Comparison of ENCODE assay signal across 16 cellular contexts in genomic region chr7:80604436-80604835, GRCh38. TPM values are rescaled to one million over a fixed set of nuclear protein-coding genes. Genes with fewer than 3 reads are reported as not detected.
DNase-seq lines count a peak whose midpoint lies in the region; ATAC-seq and TF ChIP-seq lines count a peak whose summit lies in the region.
"Had no signal": no experiment of that assay in that cellular context is flagged by ENCODE, and none has a peak within 500 bp of the region (broad histone marks: within the 10 kb centered on the region; RNA-seq: fewer than 3 reads in every experiment).

No MANE protein-coding gene starts in this region.

- H2BK5ac ChIP-seq in IMR-90 (ENCODE audit: low read depth, low read length, poor library complexity, severe bottlenecking), result no peak overlapping the region

- intact Hi-C loops in IMR-90 (cut with micrococcal nuclease), result no loop called here
- intact Hi-C loops in heart left ventricle (cut with DNase I), result loop anchor here in 3 of 10 donors (5.0 kb wide), 1 partner anchor 33 kb away; the partner anchor contains the start of gene CD36 (in 3 of the 3)
- intact Hi-C loops in OCI-LY7 (cut with micrococcal nuclease; ENCODE audit: unreplicated experiment), result no loop called here

- TF ChIP-seq RAD21 in IMR-90 (IDR thresholded peaks at IDR 0.05; ENCODE audit: low read length), result no peak

- H4K20me1 ChIP-seq in IMR-90 (ENCODE audit: insufficient read depth, low read length) (no peaks in the 10 kb centered on the region), osteoblast (ENCODE audit: insufficient read depth, low read length) (no peaks in the 10 kb centered on the region), OCI-LY7 (ENCODE audit: insufficient read depth, low read length) (no peaks in the 10 kb centered on the region)
- H4K20me1 ChIP-seq: BLaER1 had no signal

- no peak overlapping the region for H4K5ac ChIP-seq in IMR-90 (ENCODE audit: low read depth, low read length)

- no peak overlapping the region for H3K56ac ChIP-seq in IMR-90 (ENCODE audit: extremely low read depth, insufficient read depth, low read length)

- H3K4me2 ChIP-seq in IMR-90 (ENCODE audit: low read depth, low read length) (no peak overlapping the region), osteoblast (ENCODE audit: insufficient read depth, low read length) (no peak overlapping the region), OCI-LY7 (ENCODE audit: low read length) (no peak overlapping the region)
- H3K4me2 ChIP-seq: BLaER1 had no signal

- dilution Hi-C loops in IMR-90 (cut with HindIII; ENCODE audit: low sequenced_read_pairs, unreplicated experiment), result no loop called here

- CTCF ChIA-PET in IMR-90 (lab: Yijun Ruan, JAX) (no interaction called here), OCI-LY7 (lab: Charles Lee; ENCODE audit: unreplicated experiment) (no interaction called here)

- peaks cover 9% of the 10 kb centered on the region for H3K4me1 ChIP-seq in IMR-90 (ENCODE audit: control insufficient read depth, insufficient read depth, low read length)
- H3K4me1 ChIP-seq in heart left ventricle, result peaks cover 0 to 60% (median 18%) of the 10 kb centered on the region in 12 donors
- no peaks in the 10 kb centered on the region for H3K4me1 ChIP-seq in osteoblast (ENCODE audit: insufficient read depth, low read length)
- H3K4me1 ChIP-seq in HAP-1, result no peaks in the 10 kb centered on the region
- H3K4me1 ChIP-seq in OCI-LY7 (ENCODE audit: insufficient read depth, low read length, poor library complexity, severe bottlenecking), result no peaks in the 10 kb centered on the region
- H3K4me1 ChIP-seq: BLaER1 had no signal

- peak; percentile 36 for DNase-seq in DMS79 (lab: John Stamatoyannopoulos, UW)
- DNase-seq in DMS79 treated with DMSO at 0.1 percent for 48 hours (lab: John Stamatoyannopoulos, UW), result no peak
- DNase-seq in IMR-90, result no peak
- DNase-seq in heart left ventricle, result no peak
- peak; percentile 4 for DNase-seq in osteoblast (ENCODE audit: insufficient read length, low spot score, missing footprints)
- DNase-seq in HAP-1 (ENCODE audit: low spot score in 2 of 2), result no peak
- DNase-seq in OCI-LY7 (ENCODE audit: low spot score), result no peak
- DNase-seq in HK-2 (ENCODE audit: unreplicated experiment), result no peak
- DNase-seq: 8988T; CD8-positive, alpha-beta memory T cell; EL; Karpas-422; NCI-H2227 treated with DMSO at 0.1 percent for 48 hours; NCI-H524 treated with DMSO at 0.1 percent for 48 hours; SHP77 treated with DMSO at 0.1 percent for 48 hours had no signal

- WGBS in IMR-90 (ENCODE audit: extremely low coverage in 2 of 2, insufficient read length in 1 of 2), 2 experiments, result no CpG with 5 or more reads among the region's 2 CpGs
- WGBS in heart left ventricle, 4 donors, result 15 to 23% (median 20%) methylated on average over 2 of the region's 2 CpGs

- no peak for ATAC-seq in IMR-90 (ENCODE audit: low read depth)
- peak; percentile 89 to 92 (median 91) for ATAC-seq in heart left ventricle

- H3K4ac ChIP-seq in IMR-90 (ENCODE audit: low read depth, low read length), result no peak overlapping the region

- H3K27ac ChIP-seq in IMR-90 (ENCODE audit: insufficient read depth, low read length) (no peak overlapping the region), heart left ventricle (peak overlapping the region; percentile 56 to 84 (median 76)), osteoblast (ENCODE audit: low read depth, low read length) (no peak overlapping the region), OCI-LY7 (ENCODE audit: low read depth, low read length, poor library complexity, severe bottlenecking) (no peak overlapping the region)
- H3K27ac ChIP-seq: BLaER1 had no signal

- no peak overlapping the region for H3K18ac ChIP-seq in IMR-90 (ENCODE audit: low read depth, low read length)

- H3K79me2 ChIP-seq in osteoblast (ENCODE audit: insufficient read depth, low read length) (no peaks in the 10 kb centered on the region), OCI-LY7 (ENCODE audit: insufficient read depth, low read depth, low read length) (no peaks in the 10 kb centered on the region)

- H3K79me1 ChIP-seq in IMR-90 (ENCODE audit: low read depth in 1 of 2, low read length in 2 of 2), result no peaks in the 10 kb centered on the region

- no peak overlapping the region for H4K8ac ChIP-seq in IMR-90 (ENCODE audit: low read depth in 2 of 2, low read length in 2 of 2)

- no peak overlapping the region for H3K4me3 ChIP-seq in IMR-90 (ENCODE audit: insufficient read depth, low read depth, low read length)
- H3K4me3 ChIP-seq in heart left ventricle, result peak overlapping the region in 9 of 12 donors; percentile 6 to 59 (median 48)
- no peak overlapping the region for H3K4me3 ChIP-seq in osteoblast (ENCODE audit: insufficient read depth, low read length)
- H3K4me3 ChIP-seq in HAP-1, result no peak overlapping the region
- H3K4me3 ChIP-seq in OCI-LY7 (ENCODE audit: low read depth, low read length, poor library complexity, severe bottlenecking), result no peak overlapping the region
- H3K4me3 ChIP-seq: BLaER1 had no signal

- no peaks in the 10 kb centered on the region for H3K9me2 ChIP-seq in OCI-LY7 (ENCODE audit: insufficient read depth, low read length)

- H3K9me3 ChIP-seq in IMR-90 (ENCODE audit: control insufficient read depth, insufficient read depth, low read length) (no peaks in the 10 kb centered on the region), heart left ventricle (no peaks in the 10 kb centered on the region), osteoblast (ENCODE audit: low read depth, low read length) (no peaks in the 10 kb centered on the region), HAP-1 (no peaks in the 10 kb centered on the region), OCI-LY7 (ENCODE audit: low read length) (no peaks in the 10 kb centered on the region)
- H3K9me3 ChIP-seq: BLaER1 had no signal

- no peaks in the 10 kb centered on the region for H3K36me3 ChIP-seq in IMR-90 (ENCODE audit: control insufficient read depth, insufficient read depth, low read length)
- no peaks in the 10 kb centered on the region for H3K36me3 ChIP-seq in heart left ventricle
- no peaks in the 10 kb centered on the region for H3K36me3 ChIP-seq in osteoblast (ENCODE audit: insufficient read depth, low read length)
- H3K36me3 ChIP-seq in HAP-1 (replicated peaks), result no peaks in the 10 kb centered on the region
- H3K36me3 ChIP-seq in OCI-LY7 (ENCODE audit: insufficient read depth, low read length), result no peaks in the 10 kb centered on the region
- H3K36me3 ChIP-seq: BLaER1 had no signal

- H2AK5ac ChIP-seq in IMR-90 (ENCODE audit: low read depth, low read length), result no peak overlapping the region

- 0 out of 3 replicates have a peak overlapping the region, but pooled peaks have one; percentile 6 for H2BK15ac ChIP-seq in IMR-90 (ENCODE audit: low read depth, low read length)

- H3K9me1 ChIP-seq in IMR-90 (ENCODE audit: insufficient read depth, low read length), result peaks cover 5% of the 10 kb centered on the region

- no TSS peak for BruUV-seq in IMR-90 (replicated peaks; lab: Mats Ljungman, UMichigan)
- BruUV-seq in OCI-LY7 (replicated peaks; lab: Mats Ljungman, UMichigan), result no TSS peak

- no peak overlapping the region for H2AK9ac ChIP-seq in IMR-90 (replicated peaks; ENCODE audit: low read depth, low read length, poor library complexity)

- no peak overlapping the region for H4K91ac ChIP-seq in IMR-90 (ENCODE audit: insufficient read depth, low read depth, low read length)

- H2BK20ac ChIP-seq in IMR-90 (ENCODE audit: low read depth, low read length), result no peak overlapping the region

- TF ChIP-seq POLR2A in IMR-90 (IDR thresholded peaks at IDR 0.05; ENCODE audit: low read depth, low read length) (no peak), heart left ventricle (IDR thresholded peaks at IDR 0.05) (no peak)

- H3K27me3 ChIP-seq in IMR-90 (ENCODE audit: control insufficient read depth, insufficient read depth, low read length), result no peaks in the 10 kb centered on the region
- no peaks in the 10 kb centered on the region for H3K27me3 ChIP-seq in heart left ventricle
- H3K27me3 ChIP-seq in osteoblast (ENCODE audit: insufficient read depth, low read length), result no peaks in the 10 kb centered on the region
- H3K27me3 ChIP-seq in HAP-1 (ENCODE audit: low read depth), result no peaks in the 10 kb centered on the region
- H3K27me3 ChIP-seq: BLaER1 had no signal

- POLR2A ChIA-PET in IMR-90 (lab: Charles Lee; ENCODE audit: unreplicated experiment), result no interaction called here
- POLR2A ChIA-PET in OCI-LY7 (lab: Charles Lee), result interaction anchor here (1.3 kb wide), 1 partner anchor 9 kb away, joined by 4 read pairs; no protein-coding TSS in a partner anchor

- H3K14ac ChIP-seq in IMR-90 (replicated peaks; ENCODE audit: low read depth, low read length), result 0 out of 2 replicates have a peak overlapping the region, but pooled peaks have one; percentile 46

- H2BK120ac ChIP-seq in IMR-90 (ENCODE audit: low read depth, low read length), result peak overlapping the region; percentile 37; the same call in 1 of the 2 replicates

- H2AFZ ChIP-seq in IMR-90 (replicated peaks; ENCODE audit: low read length, poor library complexity), result no peak overlapping the region
- no peak overlapping the region for H2AFZ ChIP-seq in osteoblast (ENCODE audit: low read length)
- H2AFZ ChIP-seq in OCI-LY7 (ENCODE audit: low read length), result no peak overlapping the region

- TF ChIP-seq CTCF in IMR-90 (conservative IDR thresholded peaks at IDR 0.05; ENCODE audit: low read depth, low read length), result no peak
- no peak for TF ChIP-seq CTCF in heart left ventricle (IDR thresholded peaks at IDR 0.05)
- no peak for TF ChIP-seq CTCF in osteoblast (IDR thresholded peaks at IDR 0.05; ENCODE audit: extremely low read depth, low read depth, low read length)
- no peak for TF ChIP-seq CTCF in OCI-LY7 (conservative IDR thresholded peaks at IDR 0.05; ENCODE audit: low read length)

- H3K9ac ChIP-seq in IMR-90 (ENCODE audit: low read depth, low read length), result no peak overlapping the region
- H3K9ac ChIP-seq: BLaER1 had no signal

- H3K23ac ChIP-seq in IMR-90 (ENCODE audit: low read depth, low read length), result no peak overlapping the region

- in situ Hi-C loops in IMR-90 (cut with MboI; ENCODE audit: low sequenced_read_pairs), result no loop called here
- in situ Hi-C loops in HAP-1 (cut with MboI; ENCODE audit: low sequenced_read_pairs), result no loop called here

TF ChIP-seq in IMR-90, 13 proteins besides CTCF, POLR2A, EP300 and RAD21:
- no peak for TF ChIP-seq CEBPB (IDR thresholded peaks at IDR 0.05; ENCODE audit: low read depth, low read length)

RNA-seq across cellular contexts. Expression of gene CD36, which starts 34.0 kb away (rescaled TPM):
- total RNA-seq in IMR-90 (2012; rRNA removed), result 0.54 and 0.56 TPM in 2 replicates
- 0.19 and 0.52 TPM in 2 replicates for polyA plus RNA-seq in IMR-90 (2012; rRNA removed)
- 0.04 and 0.05 TPM in 2 replicates for polyA plus RNA-seq in IMR-90 (2012; cell fraction: cytosol; rRNA removed)
- 0.03 and 0.47 TPM in 2 replicates for polyA plus RNA-seq in IMR-90 (2012; cell fraction: nucleus; rRNA removed; ENCODE audit: low replicate concordance)
- 1,000 to 10,000 TPM in 7 of 9 donors, 100 to 1,000 TPM in 2; 891 to 1,960 (median 1,108) TPM for total RNA-seq in heart left ventricle
- polyA plus RNA-seq in heart left ventricle, result 100 to 1,000 TPM; 289 to 529 TPM
- total RNA-seq in osteoblast, result 22.8 and 39.8 TPM in 2 replicates
- 0.03 TPM in 1 of 2 replicates, not detected in the other for total RNA-seq in OCI-LY7 (2014; rRNA removed; shearing (Covaris generic))
- total RNA-seq in OCI-LY7 (2022), result not detected in 2 replicates
- polyA plus RNA-seq: CD8-positive, alpha-beta memory T cell had no signal

Comparison
In these comparisons a context has a peak if more than half of its experiments do, and no peak if none do; other contexts are left out.
1. DNase-seq: peak in DMS79 (single experiment) and osteoblast (single experiment); none in DMS79 treated with DMSO at 0.1 percent for 48 hours (single experiment), IMR-90 (single experiment), heart left ventricle (0 of 5), HAP-1 (0 of 2), OCI-LY7 (single experiment) and HK-2 (single experiment).
2. H3K27ac ChIP-seq: peak in heart left ventricle (12 of 12); none in IMR-90 (single experiment), osteoblast (single experiment) and OCI-LY7 (single experiment).
3. H3K4me3 ChIP-seq: peak in heart left ventricle (9 of 12); none in IMR-90 (single experiment), osteoblast (single experiment), HAP-1 (single experiment) and OCI-LY7 (single experiment).
4. RNA of gene CD36, which starts 34.0 kb away (total RNA-seq): 891 to 1,960 TPM in heart left ventricle; 22.8 to 39.8 TPM in osteoblast, 0.54 to 0.56 TPM in IMR-90 and 0.03 TPM in OCI-LY7; every median in the first group is over 10 times any median in the second.